8 cellular contexts compared by ENCODE assay signal in the genomic region with DNA sequence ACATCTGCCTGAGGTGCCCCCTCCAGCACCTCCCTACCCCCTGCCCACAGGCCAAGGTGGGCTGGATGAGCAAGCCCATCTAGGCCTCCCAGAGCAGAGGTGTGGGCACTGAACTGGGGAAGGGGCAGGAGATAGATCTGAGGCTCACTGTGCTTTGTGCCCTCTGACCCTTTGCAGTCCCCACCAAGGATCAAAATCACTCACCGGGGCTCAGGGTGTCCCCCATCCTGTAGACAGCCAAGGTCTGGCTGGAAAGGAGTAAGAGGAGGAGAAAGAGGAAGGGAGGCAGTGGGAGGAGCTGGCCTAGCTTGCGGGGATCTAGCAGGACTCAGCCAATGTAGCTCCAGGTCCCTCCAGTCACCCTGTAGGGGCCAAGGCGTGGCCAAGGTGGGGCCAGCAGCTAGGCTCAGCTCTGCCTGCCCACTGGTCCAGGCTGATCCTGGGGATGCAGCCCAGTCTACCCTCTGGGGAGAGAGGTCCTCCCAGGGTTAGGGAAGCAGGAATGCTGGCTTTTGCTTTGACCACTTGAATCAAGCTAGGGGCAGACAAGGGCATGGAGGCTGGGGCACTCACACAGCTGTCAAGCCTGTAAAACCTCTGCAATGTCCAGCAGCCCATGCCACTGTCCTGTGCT. TPM values are rescaled to one million over a fixed set of nuclear protein-coding genes. Genes with fewer than 3 reads are reported as not detected.
DNase-seq lines count a peak whose midpoint lies in the region; ATAC-seq and TF ChIP-seq lines count a peak whose summit lies in the region.

No MANE protein-coding gene starts in this region.

- WGBS in suprapubic skin: 17% methylated on average over 3 of the region's 3 CpGs

- peak overlapping the region; percentile 68 for H3K4me3 ChIP-seq in iPS-18a (ENCODE audit: low read length)
- peak overlapping the region; percentile 74 for H3K4me3 ChIP-seq in suprapubic skin

- no peak for DNase-seq in stimulated activated naive CD8-positive, alpha-beta T cell treated with anti-CD3 and anti-CD28 coated beads, Interleukin-15, Interleukin-2, amounts not matched to agents 100 U/mL and 50 U/mL, for 24 hours
- DNase-seq in activated CD8-positive, alpha-beta T cell treated with anti-CD3 and anti-CD28 coated beads, Interleukin-2, amount 10 ng/mL, durations not matched to agents 7 days and 5 days: no peak
- DNase-seq in suprapubic skin (ENCODE audit: low spot score in 2 of 2): peak in 1 of 2 donors; percentile 62
- no peak for DNase-seq in NCI-H2196 treated with DMSO at 0.1 percent for 48 hours (lab: John Stamatoyannopoulos, UW; ENCODE audit: unreplicated experiment)
- DNase-seq in activated CD8-positive, alpha-beta memory T cell treated with anti-CD3 and anti-CD28 coated beads, Interleukin-2, amount 50 U/mL, for 48 hours: no peak

- H3K9me3 ChIP-seq in iPS-18a (ENCODE audit: control insufficient read depth, low read depth, low read length) (no peaks in the 10 kb centered on the region), suprapubic skin (no peaks in the 10 kb centered on the region)

- H3K36me3 ChIP-seq in iPS-18a (ENCODE audit: control insufficient read depth, low read depth, low read length) (peaks cover 10% of the 10 kb centered on the region), suprapubic skin (peaks cover 6% of the 10 kb centered on the region)

- H3K36me3 Mint-ChIP-seq in stimulated activated naive CD8-positive, alpha-beta T cell treated with anti-CD3 and anti-CD28 coated beads, Interleukin-15, Interleukin-2, amounts not matched to agents 100 ng/mL and 50 ng/mL, for 24 hours (ENCODE audit: low read depth): peaks cover 4% of the 10 kb centered on the region
- peaks cover 15% of the 10 kb centered on the region for H3K36me3 Mint-ChIP-seq in activated CD8-positive, alpha-beta T cell treated with anti-CD3 and anti-CD28 coated beads, Interleukin-2, amount 10 ng/mL, durations not matched to agents 7 days and 5 days (ENCODE audit: low read depth)

- no peak for TF ChIP-seq POLR2A in suprapubic skin (IDR thresholded peaks at IDR 0.05)

- no peak for TF ChIP-seq EP300 in suprapubic skin (IDR thresholded peaks at IDR 0.05)

- H3K27ac Mint-ChIP-seq in stimulated activated naive CD8-positive, alpha-beta T cell treated with anti-CD3 and anti-CD28 coated beads, Interleukin-15, Interleukin-2, amounts not matched to agents 100 ng/mL and 50 ng/mL, for 24 hours: no peak overlapping the region
- peak overlapping the region; percentile 98 for H3K27ac Mint-ChIP-seq in activated CD8-positive, alpha-beta T cell treated with anti-CD3 and anti-CD28 coated beads, Interleukin-2, amount 10 ng/mL, durations not matched to agents 7 days and 5 days

- peaks cover 25% of the 10 kb centered on the region for H3K4me1 Mint-ChIP-seq in stimulated activated naive CD8-positive, alpha-beta T cell treated with anti-CD3 and anti-CD28 coated beads, Interleukin-15, Interleukin-2, amounts not matched to agents 100 ng/mL and 50 ng/mL, for 24 hours (ENCODE audit: low read depth)
- H3K4me1 Mint-ChIP-seq in activated CD8-positive, alpha-beta T cell treated with anti-CD3 and anti-CD28 coated beads, Interleukin-2, amount 10 ng/mL, durations not matched to agents 7 days and 5 days (ENCODE audit: low read depth): peaks cover 38% of the 10 kb centered on the region

- H3K9me3 Mint-ChIP-seq in stimulated activated naive CD8-positive, alpha-beta T cell treated with anti-CD3 and anti-CD28 coated beads, Interleukin-15, Interleukin-2, amounts not matched to agents 100 ng/mL and 50 ng/mL, for 24 hours: no peaks in the 10 kb centered on the region
- no peaks in the 10 kb centered on the region for H3K9me3 Mint-ChIP-seq in activated CD8-positive, alpha-beta T cell treated with anti-CD3 and anti-CD28 coated beads, Interleukin-2, amount 10 ng/mL, durations not matched to agents 7 days and 5 days (ENCODE audit: insufficient read depth)

- no peak for ATAC-seq in stimulated activated naive CD8-positive, alpha-beta T cell treated with anti-CD3 and anti-CD28 coated beads, Interleukin-15, Interleukin-2, amounts not matched to agents 100 U/mL and 50 U/mL, for 24 hours
- ATAC-seq in activated CD8-positive, alpha-beta T cell treated with anti-CD3 and anti-CD28 coated beads, Interleukin-2, amount 10 ng/mL, durations not matched to agents 7 days and 5 days: no peak
- ATAC-seq in GM19351 (IDR thresholded peaks at IDR 0.05; ENCODE audit: unreplicated experiment): no peak

- H3K9ac ChIP-seq in iPS-18a (ENCODE audit: low read length): no peak overlapping the region

- H3K4me3 Mint-ChIP-seq in stimulated activated naive CD8-positive, alpha-beta T cell treated with anti-CD3 and anti-CD28 coated beads, Interleukin-15, Interleukin-2, amounts not matched to agents 100 ng/mL and 50 ng/mL, for 24 hours: peak overlapping the region; percentile 98
- H3K4me3 Mint-ChIP-seq in activated CD8-positive, alpha-beta T cell treated with anti-CD3 and anti-CD28 coated beads, Interleukin-2, amount 10 ng/mL, durations not matched to agents 7 days and 5 days: peak overlapping the region; percentile 98

- H3K27ac ChIP-seq in iPS-18a (ENCODE audit: low read length): no peak overlapping the region
- peak overlapping the region; percentile 95 for H3K27ac ChIP-seq in suprapubic skin

- H3K27me3 ChIP-seq in iPS-18a (ENCODE audit: control insufficient read depth, insufficient read depth, low read length): no peaks in the 10 kb centered on the region
- H3K27me3 ChIP-seq in suprapubic skin: no peaks in the 10 kb centered on the region

- H3K4me1 ChIP-seq in iPS-18a (ENCODE audit: control insufficient read depth, low read depth, low read length) (peaks cover 14% of the 10 kb centered on the region), suprapubic skin (peaks cover 62% of the 10 kb centered on the region)

- H3K27me3 Mint-ChIP-seq in stimulated activated naive CD8-positive, alpha-beta T cell treated with anti-CD3 and anti-CD28 coated beads, Interleukin-15, Interleukin-2, amounts not matched to agents 100 ng/mL and 50 ng/mL, for 24 hours: no peaks in the 10 kb centered on the region
- H3K27me3 Mint-ChIP-seq in activated CD8-positive, alpha-beta T cell treated with anti-CD3 and anti-CD28 coated beads, Interleukin-2, amount 10 ng/mL, durations not matched to agents 7 days and 5 days (ENCODE audit: low read depth): no peaks in the 10 kb centered on the region

- POLR2A ChIA-PET in activated CD8-positive, alpha-beta T cell treated with anti-CD3 and anti-CD28 coated beads, Interleukin-2, amount 10 ng/mL, durations not matched to agents 7 days and 5 days (lab: Charles Lee): interaction anchor here (0.7 to 2.9 kb wide), 4 partner anchors 17 to 39 kb away, joined by 3 to 25 read pairs (median 6); a partner anchor contains a TSS

- no peak for TF ChIP-seq CTCF in suprapubic skin (IDR thresholded peaks at IDR 0.05)

- CTCF ChIA-PET in activated CD8-positive, alpha-beta T cell treated with anti-CD3 and anti-CD28 coated beads, Interleukin-2, amount 10 ng/mL, durations not matched to agents 7 days and 5 days (lab: Charles Lee): interaction anchor here (1.0 to 1.5 kb wide), 4 partner anchors 25 to 151 kb away, joined by 3 to 7 read pairs (median 5); no protein-coding TSS in a partner anchor

RNA-seq across cellular contexts. Expression of a gene that starts 1.8 kb away (rescaled TPM):
- total RNA-seq in activated CD8-positive, alpha-beta T cell treated with anti-CD3 and anti-CD28 coated beads, Interleukin-2, amount 10 ng/mL, durations not matched to agents 7 days and 5 days: 10 to 100 TPM; 42.5 TPM
- total RNA-seq in suprapubic skin: 100 to 1,000 TPM in 1 of 4 donors, 10 to 100 TPM in 3; 31.2 to 165 (median 72.2) TPM

RNA-seq across cellular contexts. Expression of a gene that starts 13.6 kb away (rescaled TPM):
- total RNA-seq in activated CD8-positive, alpha-beta T cell treated with anti-CD3 and anti-CD28 coated beads, Interleukin-2, amount 10 ng/mL, durations not matched to agents 7 days and 5 days: not detected
- total RNA-seq in suprapubic skin: not detected

RNA-seq across cellular contexts. Expression of a gene that starts 22.7 kb away (rescaled TPM):
- 10 to 100 TPM; 22.4 to 23.1 TPM for total RNA-seq in activated CD8-positive, alpha-beta T cell treated with anti-CD3 and anti-CD28 coated beads, Interleukin-2, amount 10 ng/mL, durations not matched to agents 7 days and 5 days
- 10 to 100 TPM; 10.6 to 61.4 (median 22.6) TPM for total RNA-seq in suprapubic skin

RNA-seq across cellular contexts. Expression of a gene that starts 30.0 kb away (rescaled TPM):
- 100 to 1,000 TPM; 257 to 275 TPM for total RNA-seq in activated CD8-positive, alpha-beta T cell treated with anti-CD3 and anti-CD28 coated beads, Interleukin-2, amount 10 ng/mL, durations not matched to agents 7 days and 5 days
- total RNA-seq in suprapubic skin: 10 to 100 TPM; 13.5 to 31.2 (median 16.3) TPM

RNA-seq across cellular contexts. Expression of a gene that starts 32.6 kb away (rescaled TPM):
- 1 to 10 TPM; 5.6 to 5.9 TPM for total RNA-seq in activated CD8-positive, alpha-beta T cell treated with anti-CD3 and anti-CD28 coated beads, Interleukin-2, amount 10 ng/mL, durations not matched to agents 7 days and 5 days
- total RNA-seq in suprapubic skin: under 1 TPM in 1 of 4 donors, not detected in 3; 0.56 TPM
